In genomic region chr17:17684901-17685774, GRCh38 we compare ENCODE assay signal across 9 cellular contexts. TPM values are rescaled to one million over a fixed set of nuclear protein-coding genes. Genes with fewer than 3 reads are reported as not detected.
A peak's percentile ranks its signal among the peaks of the same experiment; 100 is the strongest.
DNase-seq lines count a peak whose midpoint lies in the region; TF ChIP-seq lines count a peak whose summit lies in the region.
"Had no signal": no experiment of that assay in that cellular context is flagged by ENCODE, and none has a peak within 500 bp of the region (broad histone marks: within the 10 kb centered on the region; RNA-seq: fewer than 3 reads in every experiment).

No MANE protein-coding gene starts in this region.

- TF ChIP-seq CTCF in fibroblast of mammary gland (conservative IDR thresholded peaks at IDR 0.05; ENCODE audit: control insufficient read depth, insufficient read depth, low read depth, low read length) (no peak), prostate gland (IDR thresholded peaks at IDR 0.05) (no peak)

- WGBS in prostate gland = 22% methylated on average over 15 of the region's 15 CpGs

- intact Hi-C loops in prostate gland (cut with DNase I) = loop anchor here (5.0 kb wide), 2 partner anchors 232 to 352 kb away; partner anchors contain the start of genes ATPAF2 and GID4

- H3K27ac ChIP-seq in prostate gland = peak overlapping the region; percentile 80 to 99

- H3K27me3 ChIP-seq in prostate gland (replicated peaks; ENCODE audit: insufficient read depth) = no peaks in the 10 kb centered on the region

- H3K9me3 ChIP-seq in prostate gland = no peaks in the 10 kb centered on the region

- DNase-seq in DMS53 (lab: John Stamatoyannopoulos, UW) = peak; percentile 82
- peak; percentile 45 for DNase-seq in fibroblast of mammary gland (ENCODE audit: low read depth)
- peak; percentile 36 for DNase-seq in prostate gland (ENCODE audit: low spot score)
- no peak for DNase-seq in NCI-H2171 treated with DMSO at 0.1 percent for 48 hours (lab: John Stamatoyannopoulos, UW)
- DNase-seq in D341Med (ENCODE audit: low spot score) = no peak
- no peak for DNase-seq in middle frontal gyrus (ENCODE audit: extremely low spot score, low spot score)
- no peak for DNase-seq in NCI-H187 treated with DMSO at 0.1 percent for 48 hours (lab: John Stamatoyannopoulos, UW)
- DNase-seq: T-helper 2 cell had no signal

- H3K4me1 ChIP-seq in prostate gland (replicated peaks) = peaks cover 33% of the 10 kb centered on the region

- H3K4me3 ChIP-seq in fibroblast of mammary gland (ENCODE audit: control insufficient read depth, low read depth, low read length) (no peak overlapping the region), prostate gland (no peak overlapping the region)

- no peaks in the 10 kb centered on the region for H3K36me3 ChIP-seq in prostate gland

- no peak for TF ChIP-seq POLR2A in prostate gland (IDR thresholded peaks at IDR 0.05)

TF ChIP-seq in PFSK-1, 5 proteins besides CTCF, POLR2A, EP300 and RAD21:
- TF ChIP-seq SIN3A (IDR thresholded peaks at IDR 0.05; ENCODE audit: borderline replicate concordance, insufficient read depth, low read length) = no peak
- peak; percentile 68; the same call in 1 of the 2 replicates for TF ChIP-seq POLR2AphosphoS5 (IDR thresholded peaks at IDR 0.05; ENCODE audit: low read depth, low read length)
- no peak for TF ChIP-seq TAF1 (IDR thresholded peaks at IDR 0.05; ENCODE audit: borderline replicate concordance, insufficient read depth, low read length)
- peak; percentile 74 to 77 for TF ChIP-seq REST (IDR thresholded peaks at IDR 0.05; ENCODE audit: insufficient read depth in 1 of 2, low read depth in 2 of 2, low read length in 2 of 2)

RNA-seq across cellular contexts. Expression of gene RAI1, which starts 3.9 kb away (rescaled TPM):
- polyA plus RNA-seq in PFSK-1 (2012; ENCODE audit: insufficient read length, low read depth) = 52.1 TPM
- total RNA-seq in prostate gland = 10 to 100 TPM; 69.2 to 71.0 TPM

Comparison
In these comparisons a context has a peak if more than half of its experiments do, and no peak if none do; other contexts are left out.
1. DNase-seq: peak in DMS53 (single experiment), fibroblast of mammary gland (single experiment) and prostate gland (single experiment); none in NCI-H2171 treated with DMSO at 0.1 percent for 48 hours (single experiment), D341Med (single experiment), middle frontal gyrus (single experiment) and NCI-H187 treated with DMSO at 0.1 percent for 48 hours (single experiment).